Comparison of ENCODE assay signal across 1 cellular context in the genomic region with DNA sequence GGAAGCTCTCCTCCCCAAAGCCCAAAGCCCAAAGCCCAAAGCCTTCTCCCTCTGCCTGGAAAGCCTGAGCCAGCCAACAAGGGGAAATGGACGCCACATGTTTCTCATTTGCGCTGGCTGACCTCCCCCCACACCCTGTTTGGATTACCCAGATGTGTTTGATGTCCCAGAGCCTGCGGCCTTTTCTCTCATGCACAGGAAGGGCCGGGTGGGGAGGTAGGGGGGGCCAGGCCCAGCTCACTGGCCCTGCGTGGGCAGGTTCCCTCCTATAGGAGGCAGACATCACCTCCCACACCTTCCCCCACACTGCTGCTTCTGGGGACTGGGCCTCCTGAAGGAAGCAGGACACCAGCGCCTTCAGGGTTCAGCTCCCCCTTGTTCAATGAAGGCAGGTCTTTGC.
A peak's percentile ranks its signal among the peaks of the same experiment; 100 is the strongest.
TF ChIP-seq lines count a peak whose summit lies in the region.

No MANE protein-coding gene starts in this region.

TF ChIP-seq in SK-N-SH, 30 proteins besides CTCF, POLR2A, EP300 and RAD21 (continued from another document):
- TF ChIP-seq, protein P1, sequence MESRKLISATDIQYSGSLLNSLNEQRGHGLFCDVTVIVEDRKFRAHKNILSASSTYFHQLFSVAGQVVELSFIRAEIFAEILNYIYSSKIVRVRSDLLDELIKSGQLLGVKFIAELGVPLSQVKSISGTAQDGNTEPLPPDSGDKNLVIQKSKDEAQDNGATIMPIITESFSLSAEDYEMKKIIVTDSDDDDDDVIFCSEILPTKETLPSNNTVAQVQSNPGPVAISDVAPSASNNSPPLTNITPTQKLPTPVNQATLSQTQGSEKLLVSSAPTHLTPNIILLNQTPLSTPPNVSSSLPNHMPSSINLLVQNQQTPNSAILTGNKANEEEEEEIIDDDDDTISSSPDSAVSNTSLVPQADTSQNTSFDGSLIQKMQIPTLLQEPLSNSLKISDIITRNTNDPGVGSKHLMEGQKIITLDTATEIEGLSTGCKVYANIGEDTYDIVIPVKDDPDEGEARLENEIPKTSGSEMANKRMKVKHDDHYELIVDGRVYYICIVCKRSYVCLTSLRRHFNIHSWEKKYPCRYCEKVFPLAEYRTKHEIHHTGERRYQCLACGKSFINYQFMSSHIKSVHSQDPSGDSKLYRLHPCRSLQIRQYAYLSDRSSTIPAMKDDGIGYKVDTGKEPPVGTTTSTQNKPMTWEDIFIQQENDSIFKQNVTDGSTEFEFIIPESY (IDR thresholded peaks at IDR 0.05; ENCODE audit: borderline replicate concordance, low read depth): no peak
- TF ChIP-seq SMC3 (IDR thresholded peaks at IDR 0.05; ENCODE audit: low read depth, low read length) (no peak; the same call in 1 of the 2 replicates), RCOR1 (IDR thresholded peaks at IDR 0.05; ENCODE audit: low read length) (peak; percentile 95), MXI1 (IDR thresholded peaks at IDR 0.05; ENCODE audit: low read depth, low read length) (peak; percentile 45; the same call in 1 of the 2 replicates), JUND (IDR thresholded peaks at IDR 0.05) (no peak), NRF1 (IDR thresholded peaks at IDR 0.05; ENCODE audit: low read depth, low read length) (no peak), GABPA (IDR thresholded peaks at IDR 0.05; ENCODE audit: low read depth) (no peak), TCF12 (IDR thresholded peaks at IDR 0.05) (peak; percentile 98), SIN3A (IDR thresholded peaks at IDR 0.05; ENCODE audit: borderline replicate concordance, low read depth, low read length) (0 out of 2 replicates have a peak, but pooled peaks have one; percentile 41), FOXM1 (IDR thresholded peaks at IDR 0.05; ENCODE audit: low read depth) (no peak), POLR2AphosphoS5 (IDR thresholded peaks at IDR 0.05; ENCODE audit: low read depth, low read length) (peak; percentile 80), NFIC (IDR thresholded peaks at IDR 0.05; ENCODE audit: borderline replicate concordance) (0 out of 2 replicates have a peak, but pooled peaks have one; percentile 25), ELF1 (IDR thresholded peaks at IDR 0.05) (no peak), RXRA (IDR thresholded peaks at IDR 0.05; ENCODE audit: borderline replicate concordance, low read depth) (peak; percentile 23; the same call in 1 of the 2 replicates), FOSL2 (IDR thresholded peaks at IDR 0.05; ENCODE audit: borderline replicate concordance, low read depth) (no peak), GATA2 (CRISPR knock-in tag; IDR thresholded peaks at IDR 0.05) (peak; percentile 46)
- TF ChIP-seq, protein P2, sequence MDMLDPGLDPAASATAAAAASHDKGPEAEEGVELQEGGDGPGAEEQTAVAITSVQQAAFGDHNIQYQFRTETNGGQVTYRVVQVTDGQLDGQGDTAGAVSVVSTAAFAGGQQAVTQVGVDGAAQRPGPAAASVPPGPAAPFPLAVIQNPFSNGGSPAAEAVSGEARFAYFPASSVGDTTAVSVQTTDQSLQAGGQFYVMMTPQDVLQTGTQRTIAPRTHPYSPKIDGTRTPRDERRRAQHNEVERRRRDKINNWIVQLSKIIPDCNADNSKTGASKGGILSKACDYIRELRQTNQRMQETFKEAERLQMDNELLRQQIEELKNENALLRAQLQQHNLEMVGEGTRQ (IDR thresholded peaks at IDR 0.05; ENCODE audit: borderline replicate concordance, low read depth, low read length): no peak
- TF ChIP-seq, protein P3, sequence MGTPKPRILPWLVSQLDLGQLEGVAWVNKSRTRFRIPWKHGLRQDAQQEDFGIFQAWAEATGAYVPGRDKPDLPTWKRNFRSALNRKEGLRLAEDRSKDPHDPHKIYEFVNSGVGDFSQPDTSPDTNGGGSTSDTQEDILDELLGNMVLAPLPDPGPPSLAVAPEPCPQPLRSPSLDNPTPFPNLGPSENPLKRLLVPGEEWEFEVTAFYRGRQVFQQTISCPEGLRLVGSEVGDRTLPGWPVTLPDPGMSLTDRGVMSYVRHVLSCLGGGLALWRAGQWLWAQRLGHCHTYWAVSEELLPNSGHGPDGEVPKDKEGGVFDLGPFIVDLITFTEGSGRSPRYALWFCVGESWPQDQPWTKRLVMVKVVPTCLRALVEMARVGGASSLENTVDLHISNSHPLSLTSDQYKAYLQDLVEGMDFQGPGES (IDR thresholded peaks at IDR 0.05; ENCODE audit: low read depth, low read length): no peak
- TF ChIP-seq, protein P4, sequence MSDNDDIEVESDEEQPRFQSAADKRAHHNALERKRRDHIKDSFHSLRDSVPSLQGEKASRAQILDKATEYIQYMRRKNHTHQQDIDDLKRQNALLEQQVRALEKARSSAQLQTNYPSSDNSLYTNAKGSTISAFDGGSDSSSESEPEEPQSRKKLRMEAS (IDR thresholded peaks at IDR 0.05; ENCODE audit: low read depth): peak; percentile 67; the same call in 1 of the 2 replicates
- TF ChIP-seq, protein P5, sequence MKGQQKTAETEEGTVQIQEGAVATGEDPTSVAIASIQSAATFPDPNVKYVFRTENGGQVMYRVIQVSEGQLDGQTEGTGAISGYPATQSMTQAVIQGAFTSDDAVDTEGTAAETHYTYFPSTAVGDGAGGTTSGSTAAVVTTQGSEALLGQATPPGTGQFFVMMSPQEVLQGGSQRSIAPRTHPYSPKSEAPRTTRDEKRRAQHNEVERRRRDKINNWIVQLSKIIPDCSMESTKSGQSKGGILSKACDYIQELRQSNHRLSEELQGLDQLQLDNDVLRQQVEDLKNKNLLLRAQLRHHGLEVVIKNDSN (IDR thresholded peaks at IDR 0.05; ENCODE audit: borderline replicate concordance, low read depth): no peak
